ENCODE assay signal across 22 cellular contexts in the genomic region with DNA sequence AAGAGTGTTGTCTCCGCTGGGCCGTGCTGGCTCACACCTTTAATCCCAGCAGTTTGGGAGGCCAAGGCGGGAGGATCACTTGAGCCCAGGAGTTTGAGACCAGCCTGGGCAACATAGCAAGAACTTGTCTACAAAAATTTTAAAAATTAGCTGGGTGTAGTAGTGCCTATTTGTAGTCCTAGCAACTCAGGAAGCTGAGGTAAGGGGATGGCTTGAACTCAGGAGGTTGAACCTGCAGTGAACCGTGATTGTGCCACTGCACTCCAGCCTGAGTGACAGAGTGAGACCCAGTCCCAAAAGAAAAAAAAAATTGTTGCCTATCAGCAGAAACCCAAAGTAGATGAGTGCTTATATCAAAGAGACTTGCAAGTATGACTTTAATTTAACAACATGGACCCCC.
"Had no signal": no experiment of that assay in that cellular context is flagged by ENCODE, and none has a peak within 500 bp of the region (broad histone marks: within the 10 kb centered on the region; RNA-seq: fewer than 3 reads in every experiment).

No MANE protein-coding gene starts in this region.

- H3K4me1 Mint-ChIP-seq: brain had no signal

- H3K27me3 Mint-ChIP-seq: activated naive CD4-positive, alpha-beta T cell treated with anti-CD3 and anti-CD28 coated beads, Interleukin-2, amount 50 U/mL, for 24 hours; stimulated activated naive CD8-positive, alpha-beta T cell treated with anti-CD3 and anti-CD28 coated beads, Interleukin-15, Interleukin-2, amounts not matched to agents 100 ng/mL and 50 ng/mL, for 24 hours had no signal

- FAIRE-seq: frontal cortex, islet of Langerhans had no signal

- ATAC-seq: activated CD4-positive, CD25-positive, alpha-beta regulatory T cell treated with anti-CD3 and anti-CD28 coated beads, Interleukin-2, amount 50 U/mL, for 24 hours; activated T-cell treated with anti-CD3 and anti-CD28 coated beads, Interleukin-2, amount 50 U/mL, for 4 hours; mucosa of descending colon; sciatic nerve had no signal

- H3K9me3 Mint-ChIP-seq: activated CD4-positive, alpha-beta memory T cell treated with anti-CD3 and anti-CD28 coated beads, Interleukin-2, amount 10 ng/mL, durations not matched to agents 7 days and 5 days; activated naive CD4-positive, alpha-beta T cell treated with anti-CD3 and anti-CD28 coated beads, Interleukin-2, amount 50 U/mL, for 24 hours; activated T-cell treated with anti-CD3 and anti-CD28 coated beads, Interleukin-2, amount 50 U/mL, for 4 hours; activated T-helper 2 cell treated with anti-CD3 and anti-CD28 coated beads, Interferon-gamma antibody, Interleukin-2, Interleukin-4, amounts not matched to agents 10 μg/mL and 5 μg/mL and 100 μg/mL, durations not matched to agents 14 hours and 24 hours and 36 hours; brain; stimulated activated naive CD8-positive, alpha-beta T cell treated with anti-CD3 and anti-CD28 coated beads, Interleukin-15, Interleukin-2, amounts not matched to agents 100 ng/mL and 50 ng/mL, for 24 hours had no signal

- H3K27ac Mint-ChIP-seq: activated CD4-positive, alpha-beta memory T cell treated with anti-CD3 and anti-CD28 coated beads, Interleukin-2, amount 10 ng/mL, durations not matched to agents 7 days and 5 days; activated naive CD4-positive, alpha-beta T cell treated with anti-CD3 and anti-CD28 coated beads, Interleukin-2, amount 50 U/mL, for 24 hours; activated T-helper 2 cell treated with anti-CD3 and anti-CD28 coated beads, Interferon-gamma antibody, Interleukin-2, Interleukin-4, amounts not matched to agents 10 μg/mL and 5 μg/mL and 100 μg/mL, durations not matched to agents 14 hours and 24 hours and 36 hours; brain; progenitor cell of endocrine pancreas; stimulated activated naive CD8-positive, alpha-beta T cell treated with anti-CD3 and anti-CD28 coated beads, Interleukin-15, Interleukin-2, amounts not matched to agents 100 ng/mL and 50 ng/mL, for 24 hours had no signal

- H3K4me3 Mint-ChIP-seq: activated CD4-positive, alpha-beta memory T cell treated with anti-CD3 and anti-CD28 coated beads, Interleukin-2, amount 10 ng/mL, durations not matched to agents 7 days and 5 days; activated naive CD4-positive, alpha-beta T cell treated with anti-CD3 and anti-CD28 coated beads, Interleukin-2, amount 50 U/mL, for 24 hours; activated T-cell treated with anti-CD3 and anti-CD28 coated beads, Interleukin-2, amount 50 U/mL, for 4 hours; brain; stimulated activated naive CD8-positive, alpha-beta T cell treated with anti-CD3 and anti-CD28 coated beads, Interleukin-15, Interleukin-2, amounts not matched to agents 100 ng/mL and 50 ng/mL, for 24 hours had no signal

- DNase-seq: activated CD4-positive, alpha-beta memory T cell treated with anti-CD3 and anti-CD28 coated beads, Interleukin-2, amount 10 ng/mL, durations not matched to agents 7 days and 5 days; activated CD4-positive, alpha-beta T cell treated with anti-CD3 and anti-CD28 coated beads for 48 hours; activated CD8-positive, alpha-beta memory T cell treated with anti-CD3 and anti-CD28 coated beads, Interleukin-2, amount 50 U/mL, for 48 hours; activated T-cell treated with anti-CD3 and anti-CD28 coated beads, Interleukin-2, amount 50 U/mL, for 4 hours; dorsolateral prefrontal cortex; effector memory CD4-positive, alpha-beta T cell; glutamatergic neuron; left ventricle myocardium inferior; mucosa of descending colon; ovary; stimulated activated CD4-positive, alpha-beta T cell treated with anti-CD3 and anti-CD28 coated beads, Interleukin-12 subunit alpha, Interleukin-12 subunit beta, amount 100 ng/mL, for 4 hours; stimulated activated CD4-positive, alpha-beta T cell treated with anti-CD3 and anti-CD28 coated beads, Interleukin-4, amount 100 ng/mL, for 1 hour; trophoblast cell had no signal

- H3K36me3 Mint-ChIP-seq: activated naive CD4-positive, alpha-beta T cell treated with anti-CD3 and anti-CD28 coated beads, Interleukin-2, amount 50 U/mL, for 24 hours; brain had no signal
